Comparison of ENCODE assay signal across 14 cellular contexts in the genomic region with DNA sequence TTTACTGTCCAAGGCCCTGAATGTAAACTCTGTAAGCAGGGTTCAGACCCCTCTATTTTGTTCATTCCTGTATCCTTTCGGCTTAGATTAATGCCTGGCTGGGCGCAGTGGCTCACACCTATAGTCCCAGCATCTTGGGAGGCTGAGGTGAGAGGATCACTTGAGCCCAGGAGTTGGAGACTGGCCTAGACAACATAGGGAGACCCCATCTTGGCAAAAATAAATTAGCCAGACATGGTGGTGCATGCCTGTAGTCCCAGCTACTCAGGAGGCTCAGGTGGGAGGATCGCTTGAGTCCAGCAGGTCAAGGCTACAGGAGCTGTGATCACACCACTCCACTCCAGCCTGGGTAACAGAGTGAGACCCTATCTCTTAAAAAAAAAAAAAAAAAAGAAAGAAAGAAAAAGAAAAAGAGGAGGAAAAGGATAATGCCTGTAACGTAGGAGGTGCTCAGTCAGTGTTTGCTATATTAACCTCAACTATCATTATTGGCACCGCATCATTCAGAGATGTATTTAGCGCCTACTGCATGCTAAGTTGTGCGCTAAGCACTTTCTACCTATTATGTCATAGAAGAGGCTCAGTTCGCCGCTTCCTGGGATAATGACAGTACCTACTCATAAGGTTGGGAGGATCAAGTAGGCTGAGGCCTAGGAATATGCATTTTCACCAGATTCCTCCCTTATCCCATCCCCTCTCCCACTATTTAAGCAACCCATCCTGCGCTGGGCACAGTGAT. TPM values are rescaled to one million over a fixed set of nuclear protein-coding genes. Genes with fewer than 3 reads are reported as not detected.
DNase-seq lines count a peak whose midpoint lies in the region; ATAC-seq, FAIRE-seq and TF ChIP-seq lines count a peak whose summit lies in the region.
"Had no signal": no experiment of that assay in that cellular context is flagged by ENCODE, and none has a peak within 500 bp of the region (broad histone marks: within the 10 kb centered on the region; RNA-seq: fewer than 3 reads in every experiment).

No MANE protein-coding gene starts in this region.

- peaks cover 8% of the 10 kb centered on the region for H3F3A ChIP-seq in GM23248 (ENCODE audit: insufficient read depth)

- H3K9me1 ChIP-seq in IMR-90 (ENCODE audit: insufficient read depth, low read length), result peaks cover 9% of the 10 kb centered on the region; the same call in 1 of the 2 replicates

- no CpG with 5 or more reads among the region's 10 CpGs for WGBS in IMR-90 (ENCODE audit: extremely low coverage in 2 of 2, insufficient read length in 1 of 2), 2 experiments
- WGBS in GM12878 (ENCODE audit: insufficient coverage, insufficient replicate concordance, low lambda C conversion rate, missing lambda C conversion rate), result 93% methylated on average over 10 of the region's 10 CpGs
- WGBS in GM23248 (ENCODE audit: low coverage in 1 of 2, low lambda C conversion rate in 2 of 2, missing lambda C conversion rate in 2 of 2), 2 experiments, result 91 to 96% methylated on average over 10 of the region's 10 CpGs

- no peaks in the 10 kb centered on the region for H3K27me3 Mint-ChIP-seq in CD4-positive, alpha-beta T cell

- H3K36me3 Mint-ChIP-seq in CD4-positive, alpha-beta T cell (ENCODE audit: low read depth), result peaks cover 22% of the 10 kb centered on the region

- H2BK15ac ChIP-seq in IMR-90 (ENCODE audit: low read depth, low read length), result no peak overlapping the region

- H3K9me3 ChIP-seq in CD4-positive, alpha-beta T cell (ENCODE audit: control insufficient read depth, low read length), result no peaks in the 10 kb centered on the region
- H3K9me3 ChIP-seq in IMR-90 (ENCODE audit: control insufficient read depth, insufficient read depth, low read length) (no peaks in the 10 kb centered on the region), GM12878 (replicated peaks; ENCODE audit: control insufficient read depth, insufficient read depth, low read length) (no peaks in the 10 kb centered on the region; the same call in 2 of the 3 replicates), GM23248 (ENCODE audit: low read depth) (no peaks in the 10 kb centered on the region), A673 (ENCODE audit: low read depth, low read length, poor library complexity, severe bottlenecking) (no peaks in the 10 kb centered on the region)
- H3K9me3 ChIP-seq: HAP-1, heart right ventricle had no signal

- H3K27ac Mint-ChIP-seq in CD4-positive, alpha-beta T cell, result peak overlapping the region; percentile 84

- POLR2A ChIA-PET in CD4-positive, alpha-beta T cell (lab: Charles Lee), result interaction anchor here (1.0 to 8.5 kb wide), 3 partner anchors 13 to 286 kb away, joined by 4 to 195 read pairs (median 4); no protein-coding TSS in a partner anchor
- POLR2A ChIA-PET in IMR-90 (lab: Charles Lee; ENCODE audit: unreplicated experiment), result interaction anchor here (1.0 kb wide), 1 partner anchor 146 kb away, joined by 5 read pairs; no protein-coding TSS in a partner anchor
- POLR2A ChIA-PET in GM12878 (lab: Charles Lee), result interaction anchor here (0.6 to 6.6 kb wide), 14 partner anchors 10 to 319 kb away, joined by 3 to 53 read pairs (median 4); no protein-coding TSS in a partner anchor
- POLR2A ChIA-PET in A673 (lab: Charles Lee; ENCODE audit: low non-redundant PET), result no interaction called here

- H3K36me3 ChIP-seq in IMR-90 (ENCODE audit: control insufficient read depth, insufficient read depth, low read length) (peaks cover 31% of the 10 kb centered on the region), GM12878 (ENCODE audit: control insufficient read depth in 2 of 2, insufficient read depth in 2 of 2, low read length in 1 of 2) (peaks cover 0 to 3% of the 10 kb centered on the region in 2 experiments; a peak in 1 of 4 replicates), GM23248 (ENCODE audit: low read depth) (no peaks in the 10 kb centered on the region), A673 (ENCODE audit: insufficient read depth, low read length, poor library complexity, severe bottlenecking) (no peaks in the 10 kb centered on the region)
- H3K36me3 ChIP-seq: HAP-1 had no signal

- CTCF ChIA-PET in CD4-positive, alpha-beta T cell (lab: Charles Lee), result interaction anchor here (1.3 kb wide), 1 partner anchor 145 kb away, joined by 3 read pairs; no protein-coding TSS in a partner anchor
- CTCF ChIA-PET in IMR-90 (lab: Yijun Ruan, JAX) (no interaction called here), GM12878 (lab: Yijun Ruan, JAX) (interaction anchor here (0.8 to 1.8 kb wide), 6 partner anchors 18 to 286 kb away, joined by 3 to 12 read pairs (median 4); no protein-coding TSS in a partner anchor), A673 (lab: Charles Lee) (interaction anchor here (0.5 kb wide), 1 partner anchor 127 kb away, joined by 3 read pairs; no protein-coding TSS in a partner anchor)

- no peak for DNase-seq in CD4-positive, alpha-beta T cell
- peak; percentile 59 for DNase-seq in IMR-90
- no peak for DNase-seq in GM12878 (ENCODE audit: low read depth, low spot score)
- no peak for DNase-seq in RCC 7860 (ENCODE audit: low spot score)
- DNase-seq in GM23248, result no peak
- no peak for DNase-seq in A673 (ENCODE audit: low spot score)
- DNase-seq: heart right ventricle, left cardiac atrium, NCI-H345, substantia nigra had no signal

- no peak overlapping the region for H4K91ac ChIP-seq in IMR-90 (ENCODE audit: insufficient read depth, low read depth, low read length)

- H3K23ac ChIP-seq in IMR-90 (ENCODE audit: low read depth, low read length), result no peak overlapping the region

- no peak overlapping the region for H3K4ac ChIP-seq in IMR-90 (ENCODE audit: low read depth, low read length)

- H2BK120ac ChIP-seq in IMR-90 (ENCODE audit: low read depth, low read length), result no peak overlapping the region

- peaks cover 14 to 34% of the 10 kb centered on the region in 2 experiments; a peak in 3 of 4 replicates for H3K79me1 ChIP-seq in IMR-90 (ENCODE audit: low read depth in 1 of 2, low read length in 2 of 2)

- no peak for FAIRE-seq in GM12878 (lab: Jason Lieb, UNC)
- no peak for FAIRE-seq in RCC 7860 (lab: Jason Lieb, UNC)
- FAIRE-seq: G401.6 had no signal

- ATAC-seq in CD4-positive, alpha-beta T cell (ENCODE audit: poor library complexity), result no peak
- ATAC-seq in IMR-90 (ENCODE audit: low read depth) (no peak), GM12878 (no peak)
- ATAC-seq: heart right ventricle, left cardiac atrium had no signal

- SMC1A ChIA-PET in GM12878 (lab: Charles Lee; ENCODE audit: uncharacterized antibody, unreplicated experiment), result interaction anchor here (0.7 to 8.8 kb wide), 9 partner anchors 18 to 271 kb away, joined by 3 to 72 read pairs (median 8); no protein-coding TSS in a partner anchor

- no peak for TF ChIP-seq CTCF in CD4-positive, alpha-beta T cell (IDR thresholded peaks at IDR 0.05)
- no peak for TF ChIP-seq CTCF in IMR-90 (conservative IDR thresholded peaks at IDR 0.05; ENCODE audit: low read depth, low read length)
- no peak for TF ChIP-seq CTCF in GM12878 (IDR thresholded peaks at IDR 0.05 in 2 of 3, conservative IDR thresholded peaks at IDR 0.05 in 1 of 3; ENCODE audit: control insufficient read depth in 2 of 3, extremely low read depth in 1 of 3, insufficient read depth in 1 of 3, low read depth in 3 of 3, low read length in 3 of 3)
- no peak for TF ChIP-seq CTCF in A673 (conservative IDR thresholded peaks at IDR 0.05; ENCODE audit: low read depth, low read length)

- intact Hi-C loops in CD4-positive, alpha-beta T cell (cut with DNase I, micrococcal nuclease), result loop anchor here (1.0 to 10.0 kb wide), 4 partner anchors 26 to 664 kb away; a partner anchor contains a TSS
- intact Hi-C loops in IMR-90 (cut with micrococcal nuclease) (loop anchor here (5.0 to 10.0 kb wide), 3 partner anchors 116 to 219 kb away; no protein-coding TSS in a partner anchor), GM12878 (cut with micrococcal nuclease; ENCODE audit: unreplicated experiment) (no loop called here), A673 (cut with micrococcal nuclease; ENCODE audit: unreplicated experiment) (no loop called here)

- no peak overlapping the region for H3K14ac ChIP-seq in IMR-90 (replicated peaks; ENCODE audit: low read depth, low read length)

- 0 out of 4 replicates have a peak overlapping the region, but pooled peaks of 1 of the 2 experiments have one; percentile 33 for H4K8ac ChIP-seq in IMR-90 (ENCODE audit: low read depth in 2 of 2, low read length in 2 of 2)

- H3K4me1 ChIP-seq in IMR-90 (ENCODE audit: control insufficient read depth, insufficient read depth, low read length), result peaks cover 11% of the 10 kb centered on the region
- H3K4me1 ChIP-seq in GM12878 (ENCODE audit: control insufficient read depth, insufficient read depth, low read length), result peaks cover 23% of the 10 kb centered on the region
- H3K4me1 ChIP-seq in GM23248 (ENCODE audit: insufficient read depth), result no peaks in the 10 kb centered on the region
- H3K4me1 ChIP-seq in A673 (ENCODE audit: insufficient read depth, low read length, poor library complexity, severe bottlenecking), result peaks cover 9% of the 10 kb centered on the region

- no peak overlapping the region for H3K27ac ChIP-seq in CD4-positive, alpha-beta T cell (ENCODE audit: low read depth, low read length)
- H3K27ac ChIP-seq in IMR-90 (ENCODE audit: insufficient read depth, low read length) (no peak overlapping the region; the same call in 1 of the 2 replicates), GM12878 (ENCODE audit: control insufficient read depth, insufficient read depth) (no peak overlapping the region), GM23248 (no peak overlapping the region), A673 (ENCODE audit: low read depth, low read length, poor library complexity, severe bottlenecking) (no peak overlapping the region)
- H3K27ac ChIP-seq: C4-2B had no signal

- no peaks in the 10 kb centered on the region for H3K9me3 Mint-ChIP-seq in CD4-positive, alpha-beta T cell

- RAD21 ChIA-PET in GM12878 (lab: Charles Lee; ENCODE audit: unreplicated experiment), result interaction anchor here (0.6 to 11.8 kb wide), 16 partner anchors 15 to 297 kb away, joined by 3 to 243 read pairs (median 5); no protein-coding TSS in a partner anchor

- H3K9me2 ChIP-seq in GM23248 (ENCODE audit: insufficient read depth), result no peaks in the 10 kb centered on the region

- H2AK5ac ChIP-seq in IMR-90 (ENCODE audit: low read depth, low read length), result no peak overlapping the region

- BruUV-seq in IMR-90 (replicated peaks; lab: Mats Ljungman, UMichigan), result no TSS peak
- no TSS peak for BruUV-seq in GM12878 (replicated peaks; lab: Mats Ljungman, UMichigan)
- BruUV-seq in A673 (replicated peaks; lab: Mats Ljungman, UMichigan), result no TSS peak

- H3K56ac ChIP-seq in IMR-90 (ENCODE audit: extremely low read depth, insufficient read depth, low read length), result no peak overlapping the region

- peaks cover 32% of the 10 kb centered on the region for H3K4me1 Mint-ChIP-seq in CD4-positive, alpha-beta T cell (ENCODE audit: low read depth)

- H3K4me3 ChIP-seq in IMR-90 (ENCODE audit: insufficient read depth, low read depth, low read length) (no peak overlapping the region), GM12878 (no peak overlapping the region), GM23248 (no peak overlapping the region), A673 (ENCODE audit: low read depth, low read length, poor library complexity, severe bottlenecking) (no peak overlapping the region)
- H3K4me3 ChIP-seq: HAP-1, heart right ventricle had no signal

- H3K4me2 ChIP-seq in IMR-90 (ENCODE audit: low read depth, low read length) (no peak overlapping the region), GM12878 (ENCODE audit: control insufficient read depth, insufficient read depth) (no peak overlapping the region), GM23248 (ENCODE audit: unreplicated experiment) (no peak overlapping the region)

- TF ChIP-seq EP300 in GM12878 (IDR thresholded peaks at IDR 0.05; ENCODE audit: borderline replicate concordance in 1 of 2, control insufficient read depth in 1 of 2, low read depth in 2 of 2, low read length in 2 of 2), result no peak

- in situ Hi-C loops in IMR-90 (cut with MboI; ENCODE audit: low sequenced_read_pairs), result loop anchor here (5.0 kb wide), 2 partner anchors 149 to 284 kb away; no protein-coding TSS in a partner anchor
- in situ Hi-C loops in GM12878 (cut with MboI), result loop anchor here (5.0 kb wide), 1 partner anchor 284 kb away; no protein-coding TSS in a partner anchor
- in situ Hi-C loops in GM23248 (cut with MboI), result loop anchor here (10.0 kb wide), 1 partner anchor 286 kb away; no protein-coding TSS in a partner anchor

- TF ChIP-seq POLR2A in IMR-90 (IDR thresholded peaks at IDR 0.05; ENCODE audit: low read depth, low read length), result no peak
- TF ChIP-seq POLR2A in GM12878 (IDR thresholded peaks at IDR 0.05; ENCODE audit: low read depth, low read length), result no peak

- no peak overlapping the region for H3K18ac ChIP-seq in IMR-90 (ENCODE audit: low read depth, low read length)

- H4K5ac ChIP-seq in IMR-90 (ENCODE audit: low read depth, low read length), result no peak overlapping the region

- no peak overlapping the region for H2BK20ac ChIP-seq in IMR-90 (ENCODE audit: low read depth, low read length)

- H3K4me3 Mint-ChIP-seq in CD4-positive, alpha-beta T cell, result peak overlapping the region; percentile 38

- TF ChIP-seq RAD21 in IMR-90 (IDR thresholded peaks at IDR 0.05; ENCODE audit: low read length), result no peak
- TF ChIP-seq RAD21 in GM12878 (IDR thresholded peaks at IDR 0.05; ENCODE audit: insufficient read depth, low read depth, low read length), result no peak

- no peaks in the 10 kb centered on the region for H3K27me3 ChIP-seq in CD4-positive, alpha-beta T cell (ENCODE audit: control insufficient read depth, insufficient read depth, low read length)
- H3K27me3 ChIP-seq in IMR-90 (ENCODE audit: control insufficient read depth, insufficient read depth, low read length), result no peaks in the 10 kb centered on the region
- H3K27me3 ChIP-seq in GM12878 (replicated peaks in 1 of 2; ENCODE audit: control insufficient read depth in 2 of 2, insufficient read depth in 2 of 2, low read length in 1 of 2), result no peaks in the 10 kb centered on the region
- no peaks in the 10 kb centered on the region for H3K27me3 ChIP-seq in GM23248 (replicated peaks; ENCODE audit: insufficient read depth)
- peaks cover 16% of the 10 kb centered on the region for H3K27me3 ChIP-seq in A673 (replicated peaks; ENCODE audit: insufficient read depth, low read depth, low read length, poor library complexity)
- H3K27me3 ChIP-seq: heart right ventricle had no signal

- dilution Hi-C loops in IMR-90 (cut with HindIII; ENCODE audit: low sequenced_read_pairs, unreplicated experiment), result no loop called here

- H2BK5ac ChIP-seq in IMR-90 (ENCODE audit: low read depth, low read length, poor library complexity, severe bottlenecking), result no peak overlapping the region

- H2AFZ ChIP-seq in IMR-90 (replicated peaks; ENCODE audit: low read length, poor library complexity), result no peak overlapping the region
- H2AFZ ChIP-seq in GM12878 (ENCODE audit: control insufficient read depth, low read depth, low read length), result no peak overlapping the region
- no peak overlapping the region for H2AFZ ChIP-seq in GM23248

- peaks cover 52% of the 10 kb centered on the region for H4K20me1 ChIP-seq in IMR-90 (ENCODE audit: insufficient read depth, low read length)
- no peaks in the 10 kb centered on the region for H4K20me1 ChIP-seq in GM12878 (ENCODE audit: control insufficient read depth, insufficient read depth)
- H4K20me1 ChIP-seq in GM23248 (ENCODE audit: insufficient read depth), result no peaks in the 10 kb centered on the region

- H3K9ac ChIP-seq in IMR-90 (ENCODE audit: low read depth, low read length) (no peak overlapping the region), GM12878 (ENCODE audit: control insufficient read depth, insufficient read depth, low read length) (no peak overlapping the region), GM23248 (no peak overlapping the region)

- H2AK9ac ChIP-seq in IMR-90 (replicated peaks; ENCODE audit: low read depth, low read length, poor library complexity), result no peak overlapping the region

- peaks cover 35% of the 10 kb centered on the region for H3K79me2 ChIP-seq in GM12878 (ENCODE audit: control insufficient read depth, insufficient read depth, low read length)
- H3K79me2 ChIP-seq in GM23248 (ENCODE audit: insufficient read depth), result no peaks in the 10 kb centered on the region

RNA-seq across cellular contexts. Expression of a gene that starts 5.0 kb away (rescaled TPM):
- total RNA-seq in CD4-positive, alpha-beta T cell, result 10 to 100 TPM; 71.3 to 71.4 TPM
- total RNA-seq in IMR-90 (2012; rRNA removed), result 2.0 and 2.2 TPM in 2 replicates
- 19.9 and 22.0 TPM in 2 replicates for polyA plus RNA-seq in IMR-90 (2012; rRNA removed)
- 42.9 and 94.9 TPM in 2 replicates for polyA plus RNA-seq in IMR-90 (2012; cell fraction: cytosol; rRNA removed)
- 109 and 179 TPM in 2 replicates for polyA plus RNA-seq in IMR-90 (2012; cell fraction: nucleus; rRNA removed; ENCODE audit: low replicate concordance)
- total RNA-seq in GM12878 (2013; cell fraction: nucleolus; rRNA removed), result 86.2 and 98.0 TPM in 2 replicates
- 9.8 and 10.1 TPM in 2 replicates for total RNA-seq in GM12878 (2014; rRNA removed)
- 2.7 and 3.8 TPM in 2 replicates for total RNA-seq in GM12878 (2014; rRNA removed; fragmentation: Illumina TruSeq; extraction: Trizol)
- total RNA-seq in GM12878 (2021), result 35.4 and 37.2 TPM in 2 replicates
- polyA plus RNA-seq in GM12878 (2011; ENCODE audit: low read depth), result 2.3 TPM
- polyA plus RNA-seq in GM12878 (2011; rRNA removed), result 4.8 and 12.3 TPM in 2 replicates
- 25.7 and 34.2 TPM in 2 replicates for polyA plus RNA-seq in GM12878 (2011; cell fraction: cytosol; rRNA removed)
- polyA plus RNA-seq in GM12878 (2011; cell fraction: nucleus; rRNA removed), result 63.5 and 75.0 TPM in 2 replicates
- 8.7 and 19.7 TPM in 2 replicates for polyA plus RNA-seq in GM12878 (2012)
- 0.41 and 2.4 TPM in 2 replicates for polyA plus RNA-seq in GM12878 (2014; fragmentation: Illumina TruSeq; extraction: Trizol)
- polyA plus RNA-seq in GM12878 (2014; fragmentation: Nextera tagmentation; extraction: Ambion mirVana), result 1 to 10 TPM in 1 of 2 experiments, under 1 TPM in 1; 0.42 to 1.2 TPM
- 39.8 and 43.4 TPM in 2 replicates for polyA plus RNA-seq in GM12878 (2014; rRNA removed)
- 10 to 100 TPM; 16.4 to 25.8 TPM for polyA plus RNA-seq in GM12878 (2016; fragmentation: Nextera tagmentation; extraction: Ambion mirVana)
- polyA minus RNA-seq in GM12878 (2011; rRNA and poly(A)+ RNA removed), result 9.8 and 26.4 TPM in 2 replicates
- polyA minus RNA-seq in GM12878 (2011; cell fraction: cytosol; rRNA and poly(A)+ RNA removed), result 27.6 and 37.3 TPM in 2 replicates
- polyA minus RNA-seq in GM12878 (2011; cell fraction: nucleus; rRNA and poly(A)+ RNA removed), result 109 and 187 TPM in 2 replicates
- 1.4 and 2.0 TPM in 2 replicates for total RNA-seq in GM23248 (2014; rRNA removed; shearing (Covaris generic))
- polyA plus RNA-seq in GM23248 (2016; fragmentation: Nextera tagmentation; extraction: Ambion mirVana), result 1.6 and 2.3 TPM in 2 replicates
- 2.3 and 2.6 TPM in 2 replicates for total RNA-seq in A673 (2021)

RNA-seq across cellular contexts. Expression of a gene that starts 18.2 kb away (rescaled TPM):
- not detected for total RNA-seq in CD4-positive, alpha-beta T cell
- not detected in 2 replicates for total RNA-seq in IMR-90 (2012; rRNA removed)
- not detected in 2 replicates for polyA plus RNA-seq in IMR-90 (2012; rRNA removed)
- polyA plus RNA-seq in IMR-90 (2012; cell fraction: cytosol; rRNA removed), result not detected in 2 replicates
- polyA plus RNA-seq in IMR-90 (2012; cell fraction: nucleus; rRNA removed; ENCODE audit: low replicate concordance), result not detected in 2 replicates
- not detected in 2 replicates for total RNA-seq in GM12878 (2013; cell fraction: nucleolus; rRNA removed)
- not detected in 2 replicates for total RNA-seq in GM12878 (2014; rRNA removed)
- not detected in 2 replicates for total RNA-seq in GM12878 (2014; rRNA removed; fragmentation: Illumina TruSeq; extraction: Trizol)
- not detected in 2 replicates for total RNA-seq in GM12878 (2021)
- polyA plus RNA-seq in GM12878 (2011; ENCODE audit: low read depth), result not detected
- not detected in 2 replicates for polyA plus RNA-seq in GM12878 (2011; rRNA removed)
- polyA plus RNA-seq in GM12878 (2011; cell fraction: cytosol; rRNA removed), result not detected in 2 replicates
- not detected in 2 replicates for polyA plus RNA-seq in GM12878 (2011; cell fraction: nucleus; rRNA removed)
- polyA plus RNA-seq in GM12878 (2012), result not detected in 2 replicates
- polyA plus RNA-seq in GM12878 (2014; fragmentation: Illumina TruSeq; extraction: Trizol), result not detected in 2 replicates
- not detected for polyA plus RNA-seq in GM12878 (2014; fragmentation: Nextera tagmentation; extraction: Ambion mirVana)
- not detected in 2 replicates for polyA plus RNA-seq in GM12878 (2014; rRNA removed)
- not detected for polyA plus RNA-seq in GM12878 (2016; fragmentation: Nextera tagmentation; extraction: Ambion mirVana)
- not detected in 2 replicates for polyA minus RNA-seq in GM12878 (2011; rRNA and poly(A)+ RNA removed)
- not detected in 2 replicates for polyA minus RNA-seq in GM12878 (2011; cell fraction: cytosol; rRNA and poly(A)+ RNA removed)
- polyA minus RNA-seq in GM12878 (2011; cell fraction: nucleus; rRNA and poly(A)+ RNA removed), result not detected in 2 replicates
- not detected in 2 replicates for total RNA-seq in GM23248 (2014; rRNA removed; shearing (Covaris generic))
- not detected in 2 replicates for polyA plus RNA-seq in GM23248 (2016; fragmentation: Nextera tagmentation; extraction: Ambion mirVana)
- total RNA-seq in A673 (2021), result not detected in 2 replicates
- total RNA-seq: heart right ventricle, left cardiac atrium, renal cortical epithelial cell had no signal
- polyA plus RNA-seq: heart right ventricle had no signal

RNA-seq across cellular contexts. Expression of a gene that starts 22.5 kb away (rescaled TPM):
- not detected for total RNA-seq in CD4-positive, alpha-beta T cell
- not detected in 2 replicates for total RNA-seq in IMR-90 (2012; rRNA removed)
- not detected in 2 replicates for polyA plus RNA-seq in IMR-90 (2012; rRNA removed)
- not detected in 2 replicates for polyA plus RNA-seq in IMR-90 (2012; cell fraction: cytosol; rRNA removed)
- not detected in 2 replicates for polyA plus RNA-seq in IMR-90 (2012; cell fraction: nucleus; rRNA removed; ENCODE audit: low replicate concordance)
- not detected in 2 replicates for total RNA-seq in GM12878 (2013; cell fraction: nucleolus; rRNA removed)
- total RNA-seq in GM12878 (2014; rRNA removed), result not detected in 2 replicates
- not detected in 2 replicates for total RNA-seq in GM12878 (2014; rRNA removed; fragmentation: Illumina TruSeq; extraction: Trizol)
- not detected in 2 replicates for total RNA-seq in GM12878 (2021)
- polyA plus RNA-seq in GM12878 (2011; ENCODE audit: low read depth), result not detected
- polyA plus RNA-seq in GM12878 (2011; rRNA removed), result not detected in 2 replicates
- not detected in 2 replicates for polyA plus RNA-seq in GM12878 (2011; cell fraction: cytosol; rRNA removed)
- not detected in 2 replicates for polyA plus RNA-seq in GM12878 (2011; cell fraction: nucleus; rRNA removed)
- polyA plus RNA-seq in GM12878 (2012), result not detected in 2 replicates
- polyA plus RNA-seq in GM12878 (2014; fragmentation: Illumina TruSeq; extraction: Trizol), result not detected in 2 replicates
- polyA plus RNA-seq in GM12878 (2014; fragmentation: Nextera tagmentation; extraction: Ambion mirVana), result not detected
- polyA plus RNA-seq in GM12878 (2014; rRNA removed), result not detected in 2 replicates
- not detected for polyA plus RNA-seq in GM12878 (2016; fragmentation: Nextera tagmentation; extraction: Ambion mirVana)
- not detected in 2 replicates for polyA minus RNA-seq in GM12878 (2011; rRNA and poly(A)+ RNA removed)
- not detected in 2 replicates for polyA minus RNA-seq in GM12878 (2011; cell fraction: cytosol; rRNA and poly(A)+ RNA removed)
- polyA minus RNA-seq in GM12878 (2011; cell fraction: nucleus; rRNA and poly(A)+ RNA removed), result not detected in 2 replicates
- total RNA-seq in GM23248 (2014; rRNA removed; shearing (Covaris generic)), result not detected in 2 replicates
- not detected in 2 replicates for polyA plus RNA-seq in GM23248 (2016; fragmentation: Nextera tagmentation; extraction: Ambion mirVana)
- total RNA-seq in A673 (2021), result not detected in 2 replicates
- total RNA-seq: heart right ventricle, left cardiac atrium, renal cortical epithelial cell had no signal
- polyA plus RNA-seq: heart right ventricle had no signal

RNA-seq across cellular contexts. Expression of a gene that starts 25.3 kb away (rescaled TPM):
- total RNA-seq in CD4-positive, alpha-beta T cell, result not detected
- total RNA-seq in IMR-90 (2012; rRNA removed) (not detected in 2 replicates), GM12878 (2014; rRNA removed) (not detected in 2 replicates), GM12878 (2014; rRNA removed; fragmentation: Illumina TruSeq; extraction: Trizol) (not detected in 2 replicates), GM12878 (2021) (not detected in 2 replicates), A673 (2021) (not detected in 2 replicates)
- polyA plus RNA-seq in IMR-90 (2012; rRNA removed) (not detected in 2 replicates), GM12878 (2011; rRNA removed) (not detected in 2 replicates), GM12878 (2014; fragmentation: Illumina TruSeq; extraction: Trizol) (not detected in 2 replicates), GM12878 (2014; fragmentation: Nextera tagmentation; extraction: Ambion mirVana) (not detected), GM12878 (2014; rRNA removed) (0.27 TPM in 1 of 2 replicates, not detected in the other), GM12878 (2016; fragmentation: Nextera tagmentation; extraction: Ambion mirVana) (not detected), GM23248 (2016; fragmentation: Nextera tagmentation; extraction: Ambion mirVana) (not detected in 2 replicates)
- not detected in 2 replicates for polyA plus RNA-seq in IMR-90 (2012; cell fraction: cytosol; rRNA removed)
- not detected in 2 replicates for polyA plus RNA-seq in IMR-90 (2012; cell fraction: nucleus; rRNA removed; ENCODE audit: low replicate concordance)
- not detected in 2 replicates for total RNA-seq in GM12878 (2013; cell fraction: nucleolus; rRNA removed)
- polyA plus RNA-seq in GM12878 (2011; ENCODE audit: low read depth), result not detected
- polyA plus RNA-seq in GM12878 (2011; cell fraction: cytosol; rRNA removed), result not detected in 2 replicates
- polyA plus RNA-seq in GM12878 (2011; cell fraction: nucleus; rRNA removed), result not detected in 2 replicates
- polyA plus RNA-seq in GM12878 (2012), result not detected in 2 replicates
- not detected in 2 replicates for polyA minus RNA-seq in GM12878 (2011; rRNA and poly(A)+ RNA removed)
- polyA minus RNA-seq in GM12878 (2011; cell fraction: cytosol; rRNA and poly(A)+ RNA removed), result not detected in 2 replicates
- not detected in 2 replicates for polyA minus RNA-seq in GM12878 (2011; cell fraction: nucleus; rRNA and poly(A)+ RNA removed)
- not detected in 2 replicates for total RNA-seq in GM23248 (2014; rRNA removed; shearing (Covaris generic))
- total RNA-seq: heart right ventricle, left cardiac atrium, renal cortical epithelial cell had no signal
- polyA plus RNA-seq: heart right ventricle had no signal

RNA-seq across cellular contexts. Expression of a gene that starts 30.2 kb away (rescaled TPM):
- total RNA-seq in CD4-positive, alpha-beta T cell, result not detected
- total RNA-seq in IMR-90 (2012; rRNA removed), result not detected in 2 replicates
- not detected in 2 replicates for polyA plus RNA-seq in IMR-90 (2012; rRNA removed)
- polyA plus RNA-seq in IMR-90 (2012; cell fraction: cytosol; rRNA removed), result not detected in 2 replicates
- polyA plus RNA-seq in IMR-90 (2012; cell fraction: nucleus; rRNA removed; ENCODE audit: low replicate concordance), result not detected in 2 replicates
- not detected in 2 replicates for total RNA-seq in GM12878 (2013; cell fraction: nucleolus; rRNA removed)
- total RNA-seq in GM12878 (2014; rRNA removed), result not detected in 2 replicates
- not detected in 2 replicates for total RNA-seq in GM12878 (2014; rRNA removed; fragmentation: Illumina TruSeq; extraction: Trizol)
- total RNA-seq in GM12878 (2021), result 0.56 TPM in 1 of 2 replicates, not detected in the other
- polyA plus RNA-seq in GM12878 (2011; ENCODE audit: low read depth), result not detected
- polyA plus RNA-seq in GM12878 (2011; rRNA removed), result not detected in 2 replicates
- not detected in 2 replicates for polyA plus RNA-seq in GM12878 (2011; cell fraction: cytosol; rRNA removed)
- polyA plus RNA-seq in GM12878 (2011; cell fraction: nucleus; rRNA removed), result not detected in 2 replicates
- polyA plus RNA-seq in GM12878 (2012), result not detected in 2 replicates
- polyA plus RNA-seq in GM12878 (2014; fragmentation: Illumina TruSeq; extraction: Trizol), result not detected in 2 replicates
- under 1 TPM in 1 of 2 experiments, not detected in 1; 0.20 TPM for polyA plus RNA-seq in GM12878 (2014; fragmentation: Nextera tagmentation; extraction: Ambion mirVana)
- polyA plus RNA-seq in GM12878 (2014; rRNA removed), result not detected in 2 replicates
- not detected for polyA plus RNA-seq in GM12878 (2016; fragmentation: Nextera tagmentation; extraction: Ambion mirVana)
- polyA minus RNA-seq in GM12878 (2011; rRNA and poly(A)+ RNA removed), result not detected in 2 replicates
- not detected in 2 replicates for polyA minus RNA-seq in GM12878 (2011; cell fraction: cytosol; rRNA and poly(A)+ RNA removed)
- not detected in 2 replicates for polyA minus RNA-seq in GM12878 (2011; cell fraction: nucleus; rRNA and poly(A)+ RNA removed)
- not detected in 2 replicates for total RNA-seq in GM23248 (2014; rRNA removed; shearing (Covaris generic))
- not detected in 2 replicates for polyA plus RNA-seq in GM23248 (2016; fragmentation: Nextera tagmentation; extraction: Ambion mirVana)
- total RNA-seq in A673 (2021), result not detected in 2 replicates
- total RNA-seq: heart right ventricle, left cardiac atrium, renal cortical epithelial cell had no signal
- polyA plus RNA-seq: heart right ventricle had no signal

Comparison
In these comparisons a context has a peak if more than half of its experiments do, and no peak if none do; other contexts are left out.
1. intact Hi-C loops: an anchor here in CD4-positive, alpha-beta T cell (1.0 to 10.0 kb wide) and IMR-90 (5.0 to 10.0 kb wide); none called in GM12878 and A673.